ENCODE assay signal across 22 cellular contexts in genomic region chr7:41771717-41772116, GRCh38.
"Had no signal": no experiment of that assay in that cellular context is flagged by ENCODE, and none has a peak within 500 bp of the region (broad histone marks: within the 10 kb centered on the region; RNA-seq: fewer than 3 reads in every experiment).

No MANE protein-coding gene starts in this region.

- H3K4me1 ChIP-seq: testis had no signal

- H3K4me3 Mint-ChIP-seq: activated CD4-positive, alpha-beta memory T cell treated with anti-CD3 and anti-CD28 coated beads for 36 hours; activated naive CD4-positive, alpha-beta T cell treated with anti-CD3 and anti-CD28 coated beads, Interleukin-2, amount 50 U/mL, for 24 hours; activated T-helper 1 cell treated with anti-CD3 and anti-CD28 coated beads, Interleukin-12 subunit alpha, Interleukin-12 subunit beta, Interleukin-2, Interleukin-4 antibody, amounts not matched to agents 30 ng/mL and 10 ng/mL and 1 ng/mL, durations not matched to agents 14 hours and 24 hours and 36 hours; brain; naive thymus-derived CD4-positive, alpha-beta T cell; neural crest cell; T-helper 1 cell treated with Interleukin-12 subunit alpha and Interleukin-12 subunit beta and Interleukin-4 antibody, amounts not matched to agents 30 μg/mL and 1 μg/mL, for 36 hours; type B pancreatic cell had no signal

- H3K4me1 Mint-ChIP-seq: activated naive CD4-positive, alpha-beta T cell treated with anti-CD3 and anti-CD28 coated beads, Interleukin-2, amount 50 U/mL, for 24 hours; brain; naive thymus-derived CD4-positive, alpha-beta T cell; neural crest cell had no signal

- DNase-seq: activated CD4-positive, alpha-beta memory T cell treated with anti-CD3 and anti-CD28 coated beads for 36 hours; activated CD4-positive, alpha-beta T cell treated with anti-CD3 and anti-CD28 coated beads for 48 hours; activated gamma-delta T cell treated with Interleukin-2 at 50 U/mL for 16 hours; activated T-cell treated with anti-CD3 and anti-CD28 coated beads for 4 hours; aorta; effector CD4-positive, alpha-beta T cell; erythroblast; foreskin fibroblast; left colon; mesenchymal stem cell; naive thymus-derived CD4-positive, alpha-beta T cell; stimulated activated CD4-positive, alpha-beta T cell treated with anti-CD3 and anti-CD28 coated beads, Interleukin-2, amount 100 ng/mL, for 48 hours; stimulated activated naive CD4-positive, alpha-beta T cell; T1000; testis had no signal

- H3K27ac ChIP-seq: testis had no signal

- H3K4me3 ChIP-seq: testis had no signal

- H3K9me3 Mint-ChIP-seq: activated CD4-positive, alpha-beta memory T cell treated with anti-CD3 and anti-CD28 coated beads for 36 hours; activated naive CD4-positive, alpha-beta T cell treated with anti-CD3 and anti-CD28 coated beads, Interleukin-2, amount 50 U/mL, for 24 hours had no signal

- ATAC-seq: left colon; naive thymus-derived CD4-positive, alpha-beta T cell had no signal

- H3K27me3 Mint-ChIP-seq: activated CD4-positive, alpha-beta memory T cell treated with anti-CD3 and anti-CD28 coated beads for 36 hours; activated naive CD4-positive, alpha-beta T cell treated with anti-CD3 and anti-CD28 coated beads, Interleukin-2, amount 50 U/mL, for 24 hours; type B pancreatic cell had no signal

- H3K9me3 ChIP-seq: testis had no signal

- FAIRE-seq: keratinocyte had no signal

- H3K36me3 Mint-ChIP-seq: activated CD4-positive, alpha-beta memory T cell treated with anti-CD3 and anti-CD28 coated beads for 36 hours; activated naive CD4-positive, alpha-beta T cell treated with anti-CD3 and anti-CD28 coated beads, Interleukin-2, amount 50 U/mL, for 24 hours; brain; naive thymus-derived CD4-positive, alpha-beta T cell; type B pancreatic cell had no signal

- H3K27ac Mint-ChIP-seq: activated CD4-positive, alpha-beta memory T cell treated with anti-CD3 and anti-CD28 coated beads for 36 hours; activated naive CD4-positive, alpha-beta T cell treated with anti-CD3 and anti-CD28 coated beads, Interleukin-2, amount 50 U/mL, for 24 hours; activated T-helper 1 cell treated with anti-CD3 and anti-CD28 coated beads, Interleukin-12 subunit alpha, Interleukin-12 subunit beta, Interleukin-2, Interleukin-4 antibody, amounts not matched to agents 30 ng/mL and 10 ng/mL and 1 ng/mL, durations not matched to agents 14 hours and 24 hours and 36 hours; brain; naive thymus-derived CD4-positive, alpha-beta T cell; T-helper 1 cell treated with Interleukin-12 subunit alpha and Interleukin-12 subunit beta and Interleukin-4 antibody, amounts not matched to agents 30 μg/mL and 1 μg/mL, for 36 hours; type B pancreatic cell had no signal

- H3K27me3 ChIP-seq: testis had no signal
